30 cellular contexts compared by ENCODE assay signal in genomic region chr12:128867466-128867865, GRCh38. TPM values are rescaled to one million over a fixed set of nuclear protein-coding genes. Genes with fewer than 3 reads are reported as not detected.
"Had no signal": no experiment of that assay in that cellular context is flagged by ENCODE, and none has a peak within 500 bp of the region (broad histone marks: within the 10 kb centered on the region; RNA-seq: fewer than 3 reads in every experiment).

No MANE protein-coding gene starts in this region.

- H3K4me1 ChIP-seq: colonic mucosa, esophagus muscularis mucosa, foreskin keratinocyte, gastroesophageal sphincter, psoas muscle, transverse colon, vagina had no signal

- ATAC-seq: foreskin keratinocyte; gastroesophageal sphincter; heart left ventricle; left lobe of liver; naive thymus-derived CD4-positive, alpha-beta T cell; psoas muscle; right cardiac atrium; stimulated activated naive CD8-positive, alpha-beta T cell treated with anti-CD3 and anti-CD28 coated beads, Interleukin-15, amount 100 ng/mL, for 72 hours had no signal

- H3K36me3 ChIP-seq: colonic mucosa, esophagus muscularis mucosa, gastroesophageal sphincter, heart left ventricle, suprapubic skin, transverse colon, vagina had no signal

- H3K27me3 ChIP-seq: colonic mucosa, foreskin keratinocyte, gastroesophageal sphincter, heart left ventricle, hepatocyte, suprapubic skin, transverse colon, vagina had no signal

- H3K36me3 Mint-ChIP-seq: naive thymus-derived CD4-positive, alpha-beta T cell had no signal

- H3K4me3 ChIP-seq: colonic mucosa, esophagus muscularis mucosa, gastroesophageal sphincter, heart left ventricle, hepatocyte, psoas muscle, smooth muscle cell, suprapubic skin, transverse colon, vagina had no signal

- H3K79me2 ChIP-seq: hepatocyte had no signal

- H3K27ac ChIP-seq: colonic mucosa, esophagus muscularis mucosa, foreskin keratinocyte, gastroesophageal sphincter, heart left ventricle, hepatocyte, psoas muscle, suprapubic skin, transverse colon, vagina had no signal

- H3K27ac Mint-ChIP-seq: naive thymus-derived CD4-positive, alpha-beta T cell had no signal

- H3K4me2 ChIP-seq: hepatocyte, smooth muscle cell had no signal

- H3K9me3 ChIP-seq: colonic mucosa, esophagus muscularis mucosa, gastroesophageal sphincter, heart left ventricle, psoas muscle, suprapubic skin, transverse colon, vagina had no signal

- H2AFZ ChIP-seq: hepatocyte had no signal

- H3K9me3 Mint-ChIP-seq: dendritic cell treated with granulocyte-macrophage colony-stimulating factor and Interleukin-4, amounts not matched to agents 40 ng/mL and 50 ng/mL, for 4 days; stimulated activated naive CD8-positive, alpha-beta T cell treated with anti-CD3 and anti-CD28 coated beads, Interleukin-15, amount 100 ng/mL, for 72 hours had no signal

- H3K27me3 Mint-ChIP-seq: dendritic cell treated with granulocyte-macrophage colony-stimulating factor and Interleukin-4, amounts not matched to agents 40 ng/mL and 50 ng/mL, for 4 days; stimulated activated naive CD8-positive, alpha-beta T cell treated with anti-CD3 and anti-CD28 coated beads, Interleukin-15, amount 100 ng/mL, for 72 hours had no signal

- H3K4me3 Mint-ChIP-seq: dendritic cell treated with granulocyte-macrophage colony-stimulating factor and Interleukin-4, amounts not matched to agents 40 ng/mL and 50 ng/mL, for 4 days; naive thymus-derived CD4-positive, alpha-beta T cell; stimulated activated naive CD8-positive, alpha-beta T cell treated with anti-CD3 and anti-CD28 coated beads, Interleukin-15, amount 100 ng/mL, for 72 hours had no signal

- DNase-seq: colonic mucosa; effector CD8-positive, alpha-beta T cell; foreskin keratinocyte; heart left ventricle; kidney; mammary epithelial cell; mesendoderm; midbrain; naive thymus-derived CD4-positive, alpha-beta T cell; nucleus accumbens; psoas muscle; right cardiac atrium; stimulated activated CD4-positive, alpha-beta T cell treated with anti-CD3 and anti-CD28 coated beads, Interleukin-12 subunit alpha, Interleukin-12 subunit beta, amount 100 ng/mL, for 4 hours; stimulated activated CD4-positive, alpha-beta T cell treated with anti-CD3 and anti-CD28 coated beads, Interleukin-1b, Interleukin-23, amount 100 ng/mL, for 48 hours; stimulated activated CD4-positive, alpha-beta T cell treated with anti-CD3 and anti-CD28 coated beads, Interleukin-4, amount 100 ng/mL, for 1 hour; stimulated activated CD8-positive, alpha-beta memory T cell treated with anti-CD3 and anti-CD28 coated beads, Interleukin-4, amount 100 ng/mL, for 48 hours; stimulated activated naive CD4-positive, alpha-beta T cell; stimulated activated naive CD8-positive, alpha-beta T cell treated with anti-CD3 and anti-CD28 coated beads, Interleukin-15, amount 100 ng/mL, for 72 hours; transverse colon had no signal

RNA-seq across cellular contexts. Expression of gene GLT1D1, which starts 14.2 kb away (rescaled TPM):
- total RNA-seq: endothelial cell of umbilical vein, foreskin keratinocyte, mammary epithelial cell, renal cortical epithelial cell, transverse colon had no signal
- polyA plus RNA-seq: endothelial cell of umbilical vein; fibroblast of lung; foreskin keratinocyte; mammary epithelial cell; naive thymus-derived CD4-positive, alpha-beta T cell had no signal
